8 cellular contexts compared by ENCODE assay signal in genomic region chr6:41560440-41561192, GRCh38. TPM values are rescaled to one million over a fixed set of nuclear protein-coding genes. Genes with fewer than 3 reads are reported as not detected.
DNase-seq lines count a peak whose midpoint lies in the region; ATAC-seq, FAIRE-seq and TF ChIP-seq lines count a peak whose summit lies in the region.

No MANE protein-coding gene starts in this region.

- no peak overlapping the region for H3K27ac ChIP-seq in ascending aorta

- intact Hi-C loops in ascending aorta (cut with DNase I) = no loop called here

- no peaks in the 10 kb centered on the region for H3K9me3 Mint-ChIP-seq in T-helper 2 cell treated with Interferon-gamma antibody and Interleukin-4, amounts not matched to agents 5 μg/mL and 100 μg/mL, for 36 hours

- peak; percentile 78 for DNase-seq in T-helper 2 cell treated with Interferon-gamma antibody and Interleukin-4, amounts not matched to agents 5 μg/mL and 100 μg/mL, for 36 hours (ENCODE audit: low spot score)
- no peak for DNase-seq in ascending aorta (ENCODE audit: low spot score in 2 of 2)
- peak; percentile 79 for DNase-seq in islet precursor cell
- DNase-seq in stimulated activated CD4-positive, alpha-beta T cell treated with anti-CD3 and anti-CD28 coated beads, TNF-alpha, amount 100 ng/mL, for 1 hour (ENCODE audit: low read depth in 3 of 3, low spot score in 1 of 3) = peak; percentile 59 to 66 (median 61)
- DNase-seq in HTR-8/SVneo (ENCODE audit: insufficient read length, low spot score) = no peak
- DNase-seq in left lobe of liver (ENCODE audit: low spot score) = no peak

- H3K36me3 ChIP-seq in ES-I3 (ENCODE audit: insufficient read depth, low read length) (no peaks in the 10 kb centered on the region), ascending aorta (peaks cover under 1 to 4% of the 10 kb centered on the region in 2 donors)

- no peaks in the 10 kb centered on the region for H3K36me3 Mint-ChIP-seq in T-helper 2 cell treated with Interferon-gamma antibody and Interleukin-4, amounts not matched to agents 5 μg/mL and 100 μg/mL, for 36 hours (ENCODE audit: low read depth)

- no peaks in the 10 kb centered on the region for H3K27me3 ChIP-seq in ascending aorta

- peak overlapping the region; percentile 20 to 40 for H3K4me3 ChIP-seq in ascending aorta

- peak; percentile 71 for ATAC-seq in HG02678 (IDR thresholded peaks at IDR 0.05; ENCODE audit: unreplicated experiment)
- ATAC-seq in left lobe of liver = no peak

- H3K4me1 Mint-ChIP-seq in T-helper 2 cell treated with Interferon-gamma antibody and Interleukin-4, amounts not matched to agents 5 μg/mL and 100 μg/mL, for 36 hours (ENCODE audit: low read depth) = peaks cover 17% of the 10 kb centered on the region

- H3K9ac ChIP-seq in ES-I3 (ENCODE audit: low read depth, low read length) = peak overlapping the region; percentile 62; the same call in 1 of the 2 replicates

- no peak for FAIRE-seq in HTR-8/SVneo (lab: Jason Lieb, UNC)

- H3K9me3 ChIP-seq in ES-I3 (ENCODE audit: control insufficient read depth, insufficient read depth, low read length) (no peaks in the 10 kb centered on the region), ascending aorta (no peaks in the 10 kb centered on the region)

- peaks cover 43% of the 10 kb centered on the region for H3K27me3 Mint-ChIP-seq in T-helper 2 cell treated with Interferon-gamma antibody and Interleukin-4, amounts not matched to agents 5 μg/mL and 100 μg/mL, for 36 hours (ENCODE audit: low read depth)

- H3K4me1 ChIP-seq in ES-I3 (ENCODE audit: insufficient read depth, low read length) (peaks cover 30% of the 10 kb centered on the region), ascending aorta (peaks cover 0 to 7% of the 10 kb centered on the region in 2 donors)

- TF ChIP-seq CTCF in ascending aorta (IDR thresholded peaks at IDR 0.05) = no peak

- H3K4me3 Mint-ChIP-seq in T-helper 2 cell treated with Interferon-gamma antibody and Interleukin-4, amounts not matched to agents 5 μg/mL and 100 μg/mL, for 36 hours = peak overlapping the region; percentile 84

- H3K27ac Mint-ChIP-seq in T-helper 2 cell treated with Interferon-gamma antibody and Interleukin-4, amounts not matched to agents 5 μg/mL and 100 μg/mL, for 36 hours = peak overlapping the region; percentile 81

RNA-seq across cellular contexts. Expression of gene FOXP4, which starts 14.4 kb away (rescaled TPM):
- total RNA-seq in ascending aorta = 19.5 TPM
- 24.6 TPM for total RNA-seq in left lobe of liver

Comparison
In these comparisons a context has a peak if more than half of its experiments do, and no peak if none do; other contexts are left out.
1. DNase-seq: peak in T-helper 2 cell treated with Interferon-gamma antibody and Interleukin-4, amounts not matched to agents 5 μg/mL and 100 μg/mL, for 36 hours (single experiment), islet precursor cell (single experiment) and stimulated activated CD4-positive, alpha-beta T cell treated with anti-CD3 and anti-CD28 coated beads, TNF-alpha, amount 100 ng/mL, for 1 hour (3 of 3); none in ascending aorta (0 of 2), HTR-8/SVneo (single experiment) and left lobe of liver (single experiment).